ENCODE assay signal across 2 cellular contexts in genomic region chr19:42021185-42021584, GRCh38.
TF ChIP-seq lines count a peak whose summit lies in the region.

No MANE protein-coding gene starts in this region.

TF ChIP-seq in HEK293, 187 proteins besides CTCF, POLR2A, EP300 and RAD21:
- TF ChIP-seq ZFHX2 (tag by site-specific recombination; conservative IDR thresholded peaks at IDR 0.05) (0 out of 2 replicates have a peak, but pooled peaks have one; percentile 7), EGR2 (tag by site-specific recombination; IDR thresholded peaks at IDR 0.05; ENCODE audit: low read depth) (peak; percentile 30; the same call in 1 of the 2 replicates), ZNF624 (tag by site-specific recombination; IDR thresholded peaks at IDR 0.05) (no peak)

TF ChIP-seq in WTC11, 78 proteins besides CTCF, POLR2A, EP300 and RAD21:
- TF ChIP-seq ZNF232 (CRISPR knock-in tag; IDR thresholded peaks at IDR 0.05) (no peak), SP1 (CRISPR knock-in tag; conservative IDR thresholded peaks at IDR 0.05) (no peak), HMGA2 (CRISPR knock-in tag; IDR thresholded peaks at IDR 0.05) (no peak), OVOL2 (CRISPR knock-in tag; IDR thresholded peaks at IDR 0.05; ENCODE audit: borderline replicate concordance) (no peak), RELA (CRISPR knock-in tag; IDR thresholded peaks at IDR 0.05; ENCODE audit: borderline replicate concordance) (no peak), GRHL2 (CRISPR knock-in tag; IDR thresholded peaks at IDR 0.05; ENCODE audit: insufficient replicate concordance, severe bottlenecking) (no peak), SMAD3 (CRISPR knock-in tag; IDR thresholded peaks at IDR 0.05; ENCODE audit: borderline replicate concordance) (no peak), FOXP1 (CRISPR knock-in tag; IDR thresholded peaks at IDR 0.05; ENCODE audit: borderline replicate concordance) (no peak), NFYB (CRISPR knock-in tag; conservative IDR thresholded peaks at IDR 0.05; ENCODE audit: low read depth) (no peak)
- TF ChIP-seq, protein P1, sequence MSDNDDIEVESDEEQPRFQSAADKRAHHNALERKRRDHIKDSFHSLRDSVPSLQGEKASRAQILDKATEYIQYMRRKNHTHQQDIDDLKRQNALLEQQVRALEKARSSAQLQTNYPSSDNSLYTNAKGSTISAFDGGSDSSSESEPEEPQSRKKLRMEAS (CRISPR knock-in tag; IDR thresholded peaks at IDR 0.05), result no peak
- TF ChIP-seq, protein P2, sequence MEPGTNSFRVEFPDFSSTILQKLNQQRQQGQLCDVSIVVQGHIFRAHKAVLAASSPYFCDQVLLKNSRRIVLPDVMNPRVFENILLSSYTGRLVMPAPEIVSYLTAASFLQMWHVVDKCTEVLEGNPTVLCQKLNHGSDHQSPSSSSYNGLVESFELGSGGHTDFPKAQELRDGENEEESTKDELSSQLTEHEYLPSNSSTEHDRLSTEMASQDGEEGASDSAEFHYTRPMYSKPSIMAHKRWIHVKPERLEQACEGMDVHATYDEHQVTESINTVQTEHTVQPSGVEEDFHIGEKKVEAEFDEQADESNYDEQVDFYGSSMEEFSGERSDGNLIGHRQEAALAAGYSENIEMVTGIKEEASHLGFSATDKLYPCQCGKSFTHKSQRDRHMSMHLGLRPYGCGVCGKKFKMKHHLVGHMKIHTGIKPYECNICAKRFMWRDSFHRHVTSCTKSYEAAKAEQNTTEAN (CRISPR knock-in tag; IDR thresholded peaks at IDR 0.05), result no peak
